21 cellular contexts compared by ENCODE assay signal in the genomic region with DNA sequence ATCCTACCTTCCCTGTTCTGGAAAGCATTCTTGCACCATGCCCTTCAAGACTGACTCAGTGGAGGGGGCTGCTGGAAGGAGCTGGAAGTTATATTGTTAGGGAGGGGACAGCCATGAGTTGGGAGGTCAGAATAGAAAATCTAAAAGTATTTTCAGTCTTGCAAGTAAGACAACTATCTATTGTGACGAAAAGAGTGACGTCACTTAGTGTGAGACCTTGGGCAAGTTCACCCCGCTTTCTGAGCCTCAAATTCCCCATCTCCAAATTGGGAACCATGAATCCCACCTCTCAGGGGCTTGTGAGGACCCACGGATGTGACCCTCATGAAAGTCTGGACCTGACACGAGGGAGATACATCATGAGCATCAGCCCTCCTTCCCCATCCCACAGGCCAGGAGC. TPM values are rescaled to one million over a fixed set of nuclear protein-coding genes. Genes with fewer than 3 reads are reported as not detected.
DNase-seq lines count a peak whose midpoint lies in the region; ATAC-seq, FAIRE-seq and TF ChIP-seq lines count a peak whose summit lies in the region.
"Had no signal": no experiment of that assay in that cellular context is flagged by ENCODE, and none has a peak within 500 bp of the region (broad histone marks: within the 10 kb centered on the region; RNA-seq: fewer than 3 reads in every experiment).

No MANE protein-coding gene starts in this region.

- no peak overlapping the region for H3K23ac ChIP-seq in trophoblast cell (ENCODE audit: low read length)

- peak overlapping the region; percentile 18 for H2AK5ac ChIP-seq in trophoblast cell (ENCODE audit: low read length)

- CTCF ChIA-PET in HepG2 (lab: Yijun Ruan, JAX; ENCODE audit: low intra/inter-chr PET ratio, low total read pairs) (no interaction called here), K562 (lab: Yijun Ruan, JAX; ENCODE audit: low intra/inter-chr PET ratio) (no interaction called here)

- FAIRE-seq in HepG2 (lab: Jason Lieb, UNC) (no peak), K562 (lab: Jason Lieb, UNC) (no peak)
- FAIRE-seq: GM12878, H54 had no signal

- no peaks in the 10 kb centered on the region for H4K20me1 ChIP-seq in HepG2 (ENCODE audit: insufficient read depth, low read length)
- H4K20me1 ChIP-seq in K562 (replicated peaks; ENCODE audit: control insufficient read depth, insufficient read depth, low read length), result no peaks in the 10 kb centered on the region

- no peak for DNase-seq in HepG2 (ENCODE audit: low spot score)
- DNase-seq in right lobe of liver, result no peak
- DNase-seq in K562 (ENCODE audit: extremely low read depth in 1 of 4, low spot score in 3 of 4), result no peak
- DNase-seq in trophoblast cell, result no peak
- no peak for DNase-seq in thyroid gland
- DNase-seq: ACHN; BE2C; C1 segment of cervical spinal cord; CD4-positive, CD25-positive, alpha-beta regulatory T cell; CD8-positive, alpha-beta memory T cell; COR-L47; DMS 273 treated with DMSO at 0.1 percent for 48 hours; DND-41; EL; GM23248; HCEC 1CT had no signal

- H4K91ac ChIP-seq in trophoblast cell (ENCODE audit: low read depth, low read length), result no peak overlapping the region

- H3K4ac ChIP-seq in trophoblast cell (ENCODE audit: low read depth, low read length), result no peak overlapping the region

- peaks cover 7% of the 10 kb centered on the region for H3K79me1 ChIP-seq in trophoblast cell (ENCODE audit: low read length)

- TF ChIP-seq POLR2A in HepG2 (IDR thresholded peaks at IDR 0.05; ENCODE audit: insufficient read depth in 1 of 2, low read depth in 2 of 2, low read length in 2 of 2), result no peak
- TF ChIP-seq POLR2A in right lobe of liver (IDR thresholded peaks at IDR 0.05), result no peak
- TF ChIP-seq POLR2A in K562 (conservative IDR thresholded peaks at IDR 0.05), result no peak
- TF ChIP-seq POLR2A in thyroid gland (IDR thresholded peaks at IDR 0.05), result no peak

- H3K9me3 ChIP-seq in HepG2 (ENCODE audit: low read length) (no peaks in the 10 kb centered on the region), right lobe of liver (no peaks in the 10 kb centered on the region), K562 (replicated peaks; ENCODE audit: control insufficient read depth, insufficient read depth, low read depth, low read length) (0 out of 2 replicates have a peak, but pooled peaks cover 1% of the 10 kb centered on the region), trophoblast cell (ENCODE audit: insufficient read depth, low read depth, low read length) (peaks cover 2% of the 10 kb centered on the region), thyroid gland (no peaks in the 10 kb centered on the region)
- H3K9me3 ChIP-seq: BE2C had no signal

- H3K79me2 ChIP-seq in HepG2 (ENCODE audit: insufficient read depth, low read length) (no peaks in the 10 kb centered on the region), K562 (ENCODE audit: control insufficient read depth, insufficient read depth, low read length) (no peaks in the 10 kb centered on the region), trophoblast cell (ENCODE audit: control insufficient read depth, insufficient read depth, low read length, poor library complexity) (no peaks in the 10 kb centered on the region)

- H3K14ac ChIP-seq in trophoblast cell (ENCODE audit: low read length), result no peak overlapping the region

- peaks cover 0 to 6% of the 10 kb centered on the region in 2 experiments; a peak in 1 of 5 replicates for H3K27me3 ChIP-seq in HepG2 (ENCODE audit: control insufficient read depth in 1 of 2, insufficient read depth in 2 of 2, low read length in 2 of 2)
- H3K27me3 ChIP-seq in right lobe of liver, result no peaks in the 10 kb centered on the region
- H3K27me3 ChIP-seq in K562 (ENCODE audit: control insufficient read depth in 2 of 2, insufficient read depth in 2 of 2, low read length in 2 of 2), result peaks cover 3 to 54% of the 10 kb centered on the region in 2 experiments; a peak in 3 of 5 replicates
- no peaks in the 10 kb centered on the region for H3K27me3 ChIP-seq in trophoblast cell (ENCODE audit: insufficient read depth, low read length)
- no peaks in the 10 kb centered on the region for H3K27me3 ChIP-seq in thyroid gland
- H3K27me3 ChIP-seq: BE2C had no signal

- H3K4me1 ChIP-seq in HepG2 (ENCODE audit: insufficient read depth, low read length) (peaks cover 42% of the 10 kb centered on the region), right lobe of liver (peaks cover 0 to 8% (median 1%) of the 10 kb centered on the region in 4 donors), K562 (replicated peaks in 1 of 2; ENCODE audit: control insufficient read depth in 2 of 2, insufficient read depth in 2 of 2, low read length in 2 of 2) (peaks cover 10% of the 10 kb centered on the region in 2 experiments), trophoblast cell (ENCODE audit: control insufficient read depth in 1 of 2, insufficient read depth in 2 of 2, low read length in 2 of 2) (peaks cover 15 to 17% of the 10 kb centered on the region in 2 experiments), thyroid gland (no peaks in the 10 kb centered on the region)
- H3K4me1 ChIP-seq: BE2C had no signal

- ATAC-seq in HepG2, result no peak
- no peak for ATAC-seq in right lobe of liver
- ATAC-seq in K562, result no peak
- no peak for ATAC-seq in GM21576 (IDR thresholded peaks at IDR 0.05; ENCODE audit: unreplicated experiment)
- ATAC-seq: GM12878 had no signal

- in situ Hi-C loops in HepG2 (cut with HindIII; ENCODE audit: extremely low pct_ligation_motif_present, low pct_unique_long_range_greater_than_20kb) (no loop called here), K562 (cut with MboI) (no loop called here)

- no peak overlapping the region for H2BK120ac ChIP-seq in trophoblast cell (ENCODE audit: insufficient read depth, low read length, poor library complexity)

- no peak for TF ChIP-seq RAD21 in HepG2 (CRISPR knock-in tag; IDR thresholded peaks at IDR 0.05)
- no peak for TF ChIP-seq RAD21 in K562 (CRISPR knock-in tag; conservative IDR thresholded peaks at IDR 0.05 in 1 of 2, IDR thresholded peaks at IDR 0.05 in 1 of 2)

- TF ChIP-seq EP300 in HepG2 (IDR thresholded peaks at IDR 0.05; ENCODE audit: low read depth in 2 of 2, low read length in 2 of 2) (no peak), HepG2 (CRISPR knock-in tag; IDR thresholded peaks at IDR 0.05; ENCODE audit: borderline replicate concordance) (no peak), K562 (IDR thresholded peaks at IDR 0.05; ENCODE audit: low read length) (no peak)

- H4K12ac ChIP-seq in trophoblast cell (ENCODE audit: low read depth, low read length), result no peak overlapping the region

- no peak overlapping the region for H2BK12ac ChIP-seq in trophoblast cell (ENCODE audit: low read length)

- H2AFZ ChIP-seq in HepG2 (ENCODE audit: low read length) (no peak overlapping the region), K562 (ENCODE audit: low read depth, low read length) (no peak overlapping the region), trophoblast cell (ENCODE audit: insufficient read depth, low read length, poor library complexity) (no peak overlapping the region)
- H2AFZ ChIP-seq: GM23248 had no signal

- H4K8ac ChIP-seq in trophoblast cell (ENCODE audit: low read depth, low read length), result no peak overlapping the region

- intact Hi-C loops in HepG2 (cut with micrococcal nuclease; ENCODE audit: unreplicated experiment), result no loop called here
- intact Hi-C loops in right lobe of liver (cut with DNase I), result no loop called here
- intact Hi-C loops in K562 (cut with micrococcal nuclease), result no loop called here
- intact Hi-C loops in thyroid gland (cut with DNase I), result no loop called here

- BruUV-seq in HepG2 (replicated peaks; lab: Mats Ljungman, UMichigan) (no TSS peak), K562 (replicated peaks; lab: Mats Ljungman, UMichigan) (no TSS peak)

- no peak overlapping the region for H2BK5ac ChIP-seq in trophoblast cell (ENCODE audit: low read depth, low read length, poor library complexity)

- H3K18ac ChIP-seq in trophoblast cell (ENCODE audit: low read length), result no peak overlapping the region

- H3K4me3 ChIP-seq in HepG2 (replicated peaks in 1 of 3; ENCODE audit: insufficient read depth in 1 of 3, low read depth in 2 of 3, low read length in 3 of 3), result no peak overlapping the region
- no peak overlapping the region for H3K4me3 ChIP-seq in right lobe of liver
- H3K4me3 ChIP-seq in K562, result no peak overlapping the region
- no peak overlapping the region for H3K4me3 ChIP-seq in trophoblast cell (ENCODE audit: low read depth, low read length)
- H3K4me3 ChIP-seq in thyroid gland (replicated peaks in 1 of 3), result no peak overlapping the region
- H3K4me3 ChIP-seq: GM12878, GM23248 had no signal

- H3K36me3 ChIP-seq in HepG2 (replicated peaks in 1 of 2; ENCODE audit: control insufficient read depth in 1 of 2, insufficient read depth in 2 of 2, low read length in 2 of 2) (no peaks in the 10 kb centered on the region), right lobe of liver (no peaks in the 10 kb centered on the region), K562 (ENCODE audit: control insufficient read depth, insufficient read depth, low read length) (no peaks in the 10 kb centered on the region), trophoblast cell (ENCODE audit: control insufficient read depth in 1 of 2, insufficient read depth in 2 of 2, low read length in 2 of 2) (no peaks in the 10 kb centered on the region), thyroid gland (no peaks in the 10 kb centered on the region)
- H3K36me3 ChIP-seq: BE2C had no signal

- H3K4me2 ChIP-seq in HepG2 (ENCODE audit: low read depth, low read length) (no peak overlapping the region), K562 (ENCODE audit: insufficient read depth, low read length) (no peak overlapping the region), trophoblast cell (ENCODE audit: low read length) (no peak overlapping the region)

- POLR2A ChIA-PET in HepG2 (lab: Yijun Ruan, JAX), result no interaction called here
- POLR2A ChIA-PET in K562 (lab: Yijun Ruan, JAX), result interaction anchor here (1.0 kb wide), 1 partner anchor 36 kb away, joined by 5 read pairs; no protein-coding TSS in a partner anchor

- H3K9me1 ChIP-seq in K562 (ENCODE audit: control insufficient read depth, insufficient read depth, low read length), result no peaks in the 10 kb centered on the region

- H3K27ac ChIP-seq in HepG2 (ENCODE audit: extremely low read length, insufficient read depth, low read length), result no peak overlapping the region
- H3K27ac ChIP-seq in right lobe of liver, result no peak overlapping the region
- no peak overlapping the region for H3K27ac ChIP-seq in K562 (ENCODE audit: extremely low read depth, low read depth, low read length)
- no peak overlapping the region for H3K27ac ChIP-seq in trophoblast cell (ENCODE audit: low read depth, low read length)
- H3K27ac ChIP-seq in thyroid gland, result no peak overlapping the region
- H3K27ac ChIP-seq: GM23248, HL-60 had no signal

- TF ChIP-seq CTCF in HepG2 (CRISPR knock-in tag; IDR thresholded peaks at IDR 0.05), result no peak
- no peak for TF ChIP-seq CTCF in right lobe of liver (IDR thresholded peaks at IDR 0.05)
- no peak for TF ChIP-seq CTCF in K562 (IDR thresholded peaks at IDR 0.05 in 2 of 3, conservative IDR thresholded peaks at IDR 0.05 in 1 of 3; ENCODE audit: insufficient read depth in 2 of 3, low read depth in 1 of 3, low read length in 3 of 3)
- TF ChIP-seq CTCF in thyroid gland (IDR thresholded peaks at IDR 0.05), result no peak

- H3K9ac ChIP-seq in HepG2 (ENCODE audit: insufficient read depth, low read depth, low read length) (no peak overlapping the region), K562 (ENCODE audit: insufficient read depth in 1 of 2, low read depth in 2 of 2, low read length in 2 of 2) (no peak overlapping the region), trophoblast cell (ENCODE audit: low read length) (no peak overlapping the region)
- H3K9ac ChIP-seq: GM23248 had no signal

- 52% methylated on average over 5 of the region's 5 CpGs for WGBS in HepG2 (ENCODE audit: low lambda C conversion rate)
- 68% methylated on average over 4 of the region's 5 CpGs for WGBS in right lobe of liver (ENCODE audit: insufficient coverage, low coverage, low lambda C conversion rate, missing lambda C conversion rate)
- 11% methylated on average over 5 of the region's 5 CpGs for whole genome bisulfite sequencing in K562 (ENCODE audit: insufficient coverage, low coverage, missing lambda C conversion rate)
- WGBS in trophoblast cell (ENCODE audit: extremely low coverage, insufficient coverage, insufficient read length), result no CpG with 5 or more reads among the region's 5 CpGs
- 81 to 84% methylated on average over 5 of the region's 5 CpGs for WGBS in thyroid gland, 2 donors

RNA-seq across cellular contexts. Expression of a gene that starts 46.5 kb away (rescaled TPM):
- total RNA-seq in HepG2 (2016; rRNA removed; fragmentation: Illumina TruSeq; extraction: Trizol) (2.3 and 3.4 TPM in 2 replicates), right lobe of liver (10 to 100 TPM in 4 of 6 experiments, 1 to 10 TPM in 2; 8.1 to 70.7 (median 14.9) TPM), K562 (2014; rRNA removed) (0.86 and 1.4 TPM in 2 replicates), K562 (2014; rRNA removed; fragmentation: Illumina TruSeq; extraction: Trizol) (0.45 and 0.51 TPM in 2 replicates), K562 (2015; rRNA removed; fragmentation: Illumina TruSeq; extraction: Trizol) (1.4 and 1.6 TPM in 2 replicates), K562 (2021) (2.9 and 3.1 TPM in 2 replicates), thyroid gland (10 to 100 TPM; 30.7 to 85.1 (median 40.6) TPM)
- 0.53 and 0.61 TPM in 2 replicates for total RNA-seq in HepG2 (2016; cell fraction: cytosol; rRNA removed; fragmentation: Illumina TruSeq; extraction: Trizol; ENCODE audit: low read depth)
- total RNA-seq in HepG2 (2016; cell fraction: insoluble cytoplasmic fraction; rRNA removed; fragmentation: Illumina TruSeq; extraction: Trizol), result 2.2 and 4.1 TPM in 2 replicates
- total RNA-seq in HepG2 (2016; cell fraction: membrane; rRNA removed; fragmentation: Illumina TruSeq; extraction: Trizol), result 1.3 and 1.4 TPM in 2 replicates
- 3.7 and 5.1 TPM in 2 replicates for total RNA-seq in HepG2 (2016; cell fraction: nucleus; rRNA removed; fragmentation: Illumina TruSeq; extraction: Trizol)
- polyA plus RNA-seq in HepG2 (2011; rRNA removed) (18.1 and 20.1 TPM in 2 replicates), K562 (2011; rRNA removed) (0.31 and 0.57 TPM in 2 replicates), K562 (2014; fragmentation: Illumina TruSeq; extraction: Trizol) (0.80 and 0.86 TPM in 2 replicates), K562 (2014; fragmentation: Nextera tagmentation; extraction: Ambion mirVana) (under 1 TPM; 0.04 to 0.07 TPM), K562 (2014; rRNA removed) (0.88 and 0.91 TPM in 2 replicates)
- 10.9 and 11.2 TPM in 2 replicates for polyA plus RNA-seq in HepG2 (2011; cell fraction: cytosol; rRNA removed)
- polyA plus RNA-seq in HepG2 (2011; cell fraction: nucleus; rRNA removed), result 37.0 and 47.3 TPM in 2 replicates
- polyA plus RNA-seq in HepG2 (2012), result 25.1 and 31.2 TPM in 2 replicates
- 0.21 and 0.26 TPM in 2 replicates for polyA plus RNA-seq in HepG2 (2016; cell fraction: cytosol; fragmentation: Illumina TruSeq; extraction: Trizol; ENCODE audit: low read depth)
- polyA plus RNA-seq in HepG2 (2016; cell fraction: insoluble cytoplasmic fraction; fragmentation: Illumina TruSeq; extraction: Trizol; ENCODE audit: low read depth), result 2.0 and 2.4 TPM in 2 replicates
- polyA plus RNA-seq in HepG2 (2016; cell fraction: membrane; fragmentation: Illumina TruSeq; extraction: Trizol; ENCODE audit: low read depth), result 0.46 and 0.51 TPM in 2 replicates
- polyA plus RNA-seq in HepG2 (2016; cell fraction: nucleus; fragmentation: Illumina TruSeq; extraction: Trizol; ENCODE audit: insufficient read depth, low read depth), result 3.9 and 4.9 TPM in 2 replicates
- polyA minus RNA-seq in HepG2 (2011; rRNA and poly(A)+ RNA removed; ENCODE audit: low replicate concordance), result 62.9 and 84.8 TPM in 2 replicates
- polyA minus RNA-seq in HepG2 (2011; cell fraction: cytosol; rRNA and poly(A)+ RNA removed), result 27.1 and 28.7 TPM in 2 replicates
- 47.9 and 53.6 TPM in 2 replicates for polyA minus RNA-seq in HepG2 (2011; cell fraction: nucleus; rRNA and poly(A)+ RNA removed)
- total RNA-seq in K562 (2011; cell fraction: chromatin; rRNA removed; ENCODE audit: low replicate concordance), result 0.77 and 2.2 TPM in 2 replicates
- total RNA-seq in K562 (2011; cell fraction: nucleolus; rRNA removed), result 1.4 and 1.5 TPM in 2 replicates
- 0.99 and 1.5 TPM in 2 replicates for total RNA-seq in K562 (2011; cell fraction: nucleoplasm; rRNA removed)
- polyA plus RNA-seq in K562 (2011; cell fraction: cytosol; rRNA removed), result 0.34 and 0.51 TPM in 2 replicates
- polyA plus RNA-seq in K562 (2011; cell fraction: nucleus; rRNA removed), result 0.77 and 1.00 TPM in 2 replicates
- 2.4 and 4.6 TPM in 2 replicates for polyA plus RNA-seq in K562 (2012)
- polyA minus RNA-seq in K562 (2011; rRNA and poly(A)+ RNA removed), result 0.35 and 0.51 TPM in 2 replicates
- 0.76 and 1.3 TPM in 2 replicates for polyA minus RNA-seq in K562 (2011; cell fraction: cytosol; rRNA and poly(A)+ RNA removed)
- 1.1 and 1.4 TPM in 2 replicates for polyA minus RNA-seq in K562 (2011; cell fraction: nucleus; rRNA and poly(A)+ RNA removed)
- polyA plus RNA-seq in trophoblast cell (2013), result 25.9 and 27.5 TPM in 2 replicates

RNA-seq across cellular contexts. Expression of a gene that starts 56.7 kb away (rescaled TPM):
- total RNA-seq in HepG2 (2016; rRNA removed; fragmentation: Illumina TruSeq; extraction: Trizol), result 0.17 and 0.20 TPM in 2 replicates
- 0.09 and 0.20 TPM in 2 replicates for total RNA-seq in HepG2 (2016; cell fraction: cytosol; rRNA removed; fragmentation: Illumina TruSeq; extraction: Trizol; ENCODE audit: low read depth)
- 0.12 and 0.41 TPM in 2 replicates for total RNA-seq in HepG2 (2016; cell fraction: insoluble cytoplasmic fraction; rRNA removed; fragmentation: Illumina TruSeq; extraction: Trizol)
- total RNA-seq in HepG2 (2016; cell fraction: membrane; rRNA removed; fragmentation: Illumina TruSeq; extraction: Trizol), result 0.25 and 0.31 TPM in 2 replicates
- total RNA-seq in HepG2 (2016; cell fraction: nucleus; rRNA removed; fragmentation: Illumina TruSeq; extraction: Trizol), result 0.31 and 0.50 TPM in 2 replicates
- 0.99 and 1.8 TPM in 2 replicates for polyA plus RNA-seq in HepG2 (2011; rRNA removed)
- polyA plus RNA-seq in HepG2 (2011; cell fraction: cytosol; rRNA removed), result 0.29 and 0.58 TPM in 2 replicates
- polyA plus RNA-seq in HepG2 (2011; cell fraction: nucleus; rRNA removed), result 4.4 and 5.8 TPM in 2 replicates
- 0.13 and 0.15 TPM in 2 replicates for polyA plus RNA-seq in HepG2 (2012)
- 0.06 and 0.43 TPM in 2 replicates for polyA plus RNA-seq in HepG2 (2016; cell fraction: cytosol; fragmentation: Illumina TruSeq; extraction: Trizol; ENCODE audit: low read depth)
- 0.14 and 0.59 TPM in 2 replicates for polyA plus RNA-seq in HepG2 (2016; cell fraction: insoluble cytoplasmic fraction; fragmentation: Illumina TruSeq; extraction: Trizol; ENCODE audit: low read depth)
- polyA plus RNA-seq in HepG2 (2016; cell fraction: membrane; fragmentation: Illumina TruSeq; extraction: Trizol; ENCODE audit: low read depth), result 0.12 and 0.13 TPM in 2 replicates
- polyA plus RNA-seq in HepG2 (2016; cell fraction: nucleus; fragmentation: Illumina TruSeq; extraction: Trizol; ENCODE audit: insufficient read depth, low read depth), result 0.21 and 0.93 TPM in 2 replicates
- 0.70 and 6.0 TPM in 2 replicates for polyA minus RNA-seq in HepG2 (2011; rRNA and poly(A)+ RNA removed; ENCODE audit: low replicate concordance)
- 0.20 and 0.88 TPM in 2 replicates for polyA minus RNA-seq in HepG2 (2011; cell fraction: cytosol; rRNA and poly(A)+ RNA removed)
- 2.1 and 3.5 TPM in 2 replicates for polyA minus RNA-seq in HepG2 (2011; cell fraction: nucleus; rRNA and poly(A)+ RNA removed)
- total RNA-seq in right lobe of liver, result 1 to 10 TPM in 3 of 6 experiments, under 1 TPM in 3; 0.66 to 1.9 (median 1.1) TPM
- total RNA-seq in K562 (2011; cell fraction: chromatin; rRNA removed; ENCODE audit: low replicate concordance), result 0.37 and 0.48 TPM in 2 replicates
- total RNA-seq in K562 (2011; cell fraction: nucleolus; rRNA removed), result 0.33 TPM in 1 of 2 replicates, not detected in the other
- total RNA-seq in K562 (2011; cell fraction: nucleoplasm; rRNA removed), result 0.07 and 0.38 TPM in 2 replicates
- 0.09 TPM in 1 of 2 replicates, not detected in the other for total RNA-seq in K562 (2014; rRNA removed)
- not detected in 2 replicates for total RNA-seq in K562 (2014; rRNA removed; fragmentation: Illumina TruSeq; extraction: Trizol)
- 0.04 and 0.19 TPM in 2 replicates for total RNA-seq in K562 (2015; rRNA removed; fragmentation: Illumina TruSeq; extraction: Trizol)
- 0.07 TPM in 1 of 2 replicates, not detected in the other for total RNA-seq in K562 (2021)
- polyA plus RNA-seq in K562 (2011; rRNA removed), result 0.08 and 0.24 TPM in 2 replicates
- 0.04 and 0.06 TPM in 2 replicates for polyA plus RNA-seq in K562 (2011; cell fraction: cytosol; rRNA removed)
- 0.28 and 0.35 TPM in 2 replicates for polyA plus RNA-seq in K562 (2011; cell fraction: nucleus; rRNA removed)
- polyA plus RNA-seq in K562 (2012), result 0.16 and 0.39 TPM in 2 replicates
- 0.03 and 0.11 TPM in 2 replicates for polyA plus RNA-seq in K562 (2014; fragmentation: Illumina TruSeq; extraction: Trizol)
- under 1 TPM in 1 of 2 experiments, not detected in 1; 0.01 TPM for polyA plus RNA-seq in K562 (2014; fragmentation: Nextera tagmentation; extraction: Ambion mirVana)
- polyA plus RNA-seq in K562 (2014; rRNA removed), result 0.07 and 0.09 TPM in 2 replicates
- 0.06 and 0.11 TPM in 2 replicates for polyA minus RNA-seq in K562 (2011; rRNA and poly(A)+ RNA removed)
- polyA minus RNA-seq in K562 (2011; cell fraction: cytosol; rRNA and poly(A)+ RNA removed), result not detected in 2 replicates
- polyA minus RNA-seq in K562 (2011; cell fraction: nucleus; rRNA and poly(A)+ RNA removed), result 0.11 and 0.40 TPM in 2 replicates
- 5.7 and 6.0 TPM in 2 replicates for polyA plus RNA-seq in trophoblast cell (2013)
- 1 to 10 TPM; 1.2 to 3.3 (median 1.8) TPM for total RNA-seq in thyroid gland
- polyA plus RNA-seq: IgD-negative memory B cell had no signal
